Comparison of ENCODE assay signal across 14 cellular contexts in genomic region chr13:80400164-80400767, GRCh38. TPM values are rescaled to one million over a fixed set of nuclear protein-coding genes. Genes with fewer than 3 reads are reported as not detected.
DNase-seq lines count a peak whose midpoint lies in the region; ATAC-seq and TF ChIP-seq lines count a peak whose summit lies in the region.
"Had no signal": no experiment of that assay in that cellular context is flagged by ENCODE, and none has a peak within 500 bp of the region (broad histone marks: within the 10 kb centered on the region; RNA-seq: fewer than 3 reads in every experiment).

No MANE protein-coding gene starts in this region.

- H3K27ac Mint-ChIP-seq in neural progenitor cell, result peak overlapping the region; percentile 58

- H3K27me3 ChIP-seq in neural progenitor cell, result no peaks in the 10 kb centered on the region
- H3K27me3 ChIP-seq: thyroid gland had no signal

- H3K27me3 Mint-ChIP-seq in neural progenitor cell (ENCODE audit: insufficient read depth, low read depth), result no peaks in the 10 kb centered on the region

- H3K36me3 ChIP-seq in neural progenitor cell, result no peaks in the 10 kb centered on the region
- H3K36me3 ChIP-seq: thyroid gland had no signal

- no peaks in the 10 kb centered on the region for H3K79me2 ChIP-seq in neural progenitor cell (ENCODE audit: low read depth)

- peak overlapping the region; percentile 34 for H2AFZ ChIP-seq in neural progenitor cell (replicated peaks)

- ATAC-seq in HG02798 (IDR thresholded peaks at IDR 0.05; ENCODE audit: poor library complexity, unreplicated experiment), result peak; percentile 55
- ATAC-seq: K562, sciatic nerve had no signal

- H3K4me1 ChIP-seq in neural progenitor cell, result peaks cover 8% of the 10 kb centered on the region

- H3K27ac ChIP-seq in neural progenitor cell, result no peak overlapping the region
- H3K27ac ChIP-seq: thyroid gland had no signal

- no peaks in the 10 kb centered on the region for H3K9me3 ChIP-seq in neural progenitor cell (ENCODE audit: low read depth)
- H3K9me3 ChIP-seq: thyroid gland had no signal

- TF ChIP-seq CTCF in neural progenitor cell (IDR thresholded peaks at IDR 0.05), result no peak

- H3K4me3 ChIP-seq in neural progenitor cell, result no peak overlapping the region
- H3K4me3 ChIP-seq: K562, thyroid gland had no signal

- DNase-seq in NCI-H1417 (lab: John Stamatoyannopoulos, UW) (peak in 2 of 3 experiments; percentile 13 to 68), NCI-H1417 treated with DMSO at 0.1 percent for 48 hours (lab: John Stamatoyannopoulos, UW) (no peak), NCI-H748 (lab: John Stamatoyannopoulos, UW; ENCODE audit: unreplicated experiment) (peak; percentile 70), neural progenitor cell (ENCODE audit: low spot score) (no peak), NCI-H1092 treated with DMSO at 0.1 percent for 48 hours (lab: John Stamatoyannopoulos, UW) (no peak), NCI-H1105 treated with DMSO at 0.1 percent for 48 hours (lab: John Stamatoyannopoulos, UW) (no peak), activated gamma-delta T cell (lab: John Stamatoyannopoulos, UW) (no peak)
- DNase-seq: 8988T, dermis blood vessel endothelial cell, DMS79 treated with DMSO at 0.1 percent for 48 hours had no signal

- H4K20me1 ChIP-seq in neural progenitor cell (ENCODE audit: low read depth), result no peaks in the 10 kb centered on the region

- no peak overlapping the region for H3K4me3 Mint-ChIP-seq in neural progenitor cell

- H3F3A ChIP-seq in neural progenitor cell (ENCODE audit: low read depth), result no peaks in the 10 kb centered on the region

- H3K36me3 Mint-ChIP-seq in neural progenitor cell, result peaks cover 4% of the 10 kb centered on the region

- peaks cover 26% of the 10 kb centered on the region for H3K9me3 Mint-ChIP-seq in neural progenitor cell

- H3K4me2 ChIP-seq in neural progenitor cell, result no peak overlapping the region

- no peak overlapping the region for H3K9ac ChIP-seq in neural progenitor cell

- no peaks in the 10 kb centered on the region for H3K4me1 Mint-ChIP-seq in neural progenitor cell

RNA-seq across cellular contexts. Expression of gene SPRY2, which starts 59.3 kb away (rescaled TPM):
- 17.2 and 22.5 TPM in 2 replicates for total RNA-seq in neural progenitor cell (ENCODE audit: low replicate concordance)

Comparison
In these comparisons a context has a peak if more than half of its experiments do, and no peak if none do; other contexts are left out.
1. DNase-seq: peak in NCI-H1417 (2 of 3) and NCI-H748 (single experiment); none in NCI-H1417 treated with DMSO at 0.1 percent for 48 hours (single experiment), neural progenitor cell (single experiment), NCI-H1092 treated with DMSO at 0.1 percent for 48 hours (single experiment), NCI-H1105 treated with DMSO at 0.1 percent for 48 hours (single experiment) and activated gamma-delta T cell (single experiment).